12 cellular contexts compared by ENCODE assay signal in the genomic region with DNA sequence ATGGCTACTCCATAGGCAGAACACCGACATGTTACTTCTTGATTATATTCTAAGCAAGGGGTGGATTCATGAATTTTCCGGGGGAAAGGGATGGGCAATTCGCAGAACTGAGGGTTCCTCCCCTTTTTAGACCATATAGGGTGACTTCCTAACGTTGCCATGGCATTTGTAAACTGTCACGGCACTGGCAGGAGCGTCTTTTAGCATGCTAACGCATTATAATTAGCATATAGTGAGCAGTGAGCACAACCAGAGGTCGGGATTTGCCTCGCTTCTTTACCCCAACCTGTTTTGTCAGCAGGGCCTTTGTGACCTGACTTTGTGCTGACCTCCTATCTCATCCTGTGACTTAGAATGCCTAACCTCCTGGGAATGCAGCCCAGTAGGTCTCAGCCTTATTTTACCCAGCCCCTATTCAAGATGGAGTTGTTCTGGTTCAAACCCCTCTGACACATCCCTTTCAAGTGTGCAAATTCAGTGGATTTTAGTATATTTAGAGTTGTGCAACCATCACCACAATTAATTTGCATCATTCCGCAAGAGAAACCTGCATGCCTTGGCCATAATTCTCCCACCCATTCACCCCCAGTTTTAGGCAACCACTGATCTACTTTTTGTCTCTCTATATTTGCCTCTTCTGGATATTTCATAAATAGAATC. TPM values are rescaled to one million over a fixed set of nuclear protein-coding genes. Genes with fewer than 3 reads are reported as not detected.
A peak's percentile ranks its signal among the peaks of the same experiment; 100 is the strongest.
DNase-seq lines count a peak whose midpoint lies in the region; ATAC-seq and TF ChIP-seq lines count a peak whose summit lies in the region.
"Had no signal": no experiment of that assay in that cellular context is flagged by ENCODE, and none has a peak within 500 bp of the region (broad histone marks: within the 10 kb centered on the region; RNA-seq: fewer than 3 reads in every experiment).

No MANE protein-coding gene starts in this region.

- no peak overlapping the region for H4K8ac ChIP-seq in neuronal stem cell (ENCODE audit: low read depth, low read length)

- H4K91ac ChIP-seq in neuronal stem cell (ENCODE audit: low read depth, low read length, poor library complexity): no peak overlapping the region

- H3K4me3 Mint-ChIP-seq in WTC11 (peak overlapping the region; percentile 56), glutamatergic neuron (ENCODE audit: unreplicated experiment) (no peak overlapping the region)
- H3K4me3 Mint-ChIP-seq: B cell had no signal

- no peak overlapping the region for H2BK120ac ChIP-seq in neuronal stem cell (ENCODE audit: low read depth, low read length)

- H3K4me2 ChIP-seq in BLaER1 treated with 17β-estradiol and CSF1 and Interleukin-3, amounts not matched to agents 10 nM and 100 nM: peak overlapping the region in 10 of 11 experiments; percentile 0 to 65 (median 40); a peak in 17 of 22 replicates
- peak overlapping the region; percentile 35 for H3K4me2 ChIP-seq in neuronal stem cell (ENCODE audit: insufficient read depth, low read length, poor library complexity, severe bottlenecking)

- H3K27ac Mint-ChIP-seq in WTC11: peak overlapping the region; percentile 82
- H3K27ac Mint-ChIP-seq in glutamatergic neuron (ENCODE audit: unreplicated experiment): no peak overlapping the region
- H3K27ac Mint-ChIP-seq: B cell had no signal

- H3K9me3 ChIP-seq in BLaER1 treated with 17β-estradiol and CSF1 and Interleukin-3, amounts not matched to agents 10 nM and 100 nM (replicated peaks in 1 of 11): peaks cover 0 to 18% (median 7%) of the 10 kb centered on the region in 11 experiments; a peak in 14 of 22 replicates
- no peaks in the 10 kb centered on the region for H3K9me3 ChIP-seq in heart left ventricle
- peaks cover 0 to 8% of the 10 kb centered on the region in 2 donors for H3K9me3 ChIP-seq in neuronal stem cell (replicated peaks in 1 of 2; ENCODE audit: control insufficient read depth in 2 of 2, insufficient read depth in 1 of 2, low read depth in 1 of 2, low read length in 2 of 2)
- no peaks in the 10 kb centered on the region for H3K9me3 ChIP-seq in aorta (ENCODE audit: control insufficient read depth, low read length)

- H3K36me3 ChIP-seq in BLaER1 treated with 17β-estradiol and CSF1 and Interleukin-3, amounts not matched to agents 10 nM and 100 nM: peaks cover 11 to 32% (median 22%) of the 10 kb centered on the region in 11 experiments; a peak in 21 of 22 replicates
- H3K36me3 ChIP-seq in heart left ventricle: peaks cover 0 to 6% (median 0%) of the 10 kb centered on the region in 9 donors
- peaks cover 2 to 20% of the 10 kb centered on the region in 2 donors for H3K36me3 ChIP-seq in neuronal stem cell (replicated peaks in 1 of 2; ENCODE audit: control insufficient read depth in 2 of 2, insufficient read depth in 2 of 2, low read length in 2 of 2)
- H3K36me3 ChIP-seq in aorta (ENCODE audit: control insufficient read depth in 1 of 2, insufficient read depth in 2 of 2, low read length in 1 of 2): no peaks in the 10 kb centered on the region

- H3K27me3 ChIP-seq in BLaER1 treated with 17β-estradiol and CSF1 and Interleukin-3, amounts not matched to agents 10 nM and 100 nM: no peaks in the 10 kb centered on the region
- no peaks in the 10 kb centered on the region for H3K27me3 ChIP-seq in heart left ventricle
- H3K27me3 ChIP-seq in neuronal stem cell (ENCODE audit: control insufficient read depth in 3 of 3, insufficient read depth in 3 of 3, low read depth in 1 of 3, low read length in 3 of 3): no peaks in the 10 kb centered on the region
- no peaks in the 10 kb centered on the region for H3K27me3 ChIP-seq in aorta (ENCODE audit: control insufficient read depth in 1 of 2, insufficient read depth in 2 of 2, low read length in 1 of 2)

- no peak overlapping the region for H3K4me3 ChIP-seq in BLaER1 treated with 17β-estradiol and CSF1 and Interleukin-3, amounts not matched to agents 10 nM and 100 nM
- H3K4me3 ChIP-seq in heart left ventricle (peak overlapping the region in 8 of 12 donors; percentile 14 to 35 (median 25)), neuronal stem cell (ENCODE audit: low read length in 2 of 2) (peak overlapping the region in 1 of 2 donors; percentile 41), aorta (ENCODE audit: low read length in 2 of 2) (peak overlapping the region in 1 of 2 donors; percentile 8)

- H2BK5ac ChIP-seq in neuronal stem cell (ENCODE audit: low read length): no peak overlapping the region

- H3K9ac ChIP-seq in BLaER1 treated with 17β-estradiol and CSF1 and Interleukin-3, amounts not matched to agents 10 nM and 100 nM: no peak overlapping the region
- H3K9ac ChIP-seq in neuronal stem cell (ENCODE audit: low read depth, low read length, poor library complexity): no peak overlapping the region

- no peak overlapping the region for H2BK12ac ChIP-seq in neuronal stem cell (ENCODE audit: low read length)

- 19 to 37% (median 30%) methylated on average over 10 of the region's 10 CpGs for WGBS in heart left ventricle, 4 donors
- WGBS in neuronal stem cell (ENCODE audit: extremely low coverage in 2 of 2, insufficient read length in 2 of 2, insufficient replicate concordance in 1 of 2), 2 donors: no CpG with 5 or more reads among the region's 10 CpGs
- WGBS in aorta, 2 donors: 38 to 44% methylated on average over 10 of the region's 10 CpGs

- no peak overlapping the region for H3K27ac ChIP-seq in BLaER1 treated with 17β-estradiol and CSF1 and Interleukin-3, amounts not matched to agents 10 nM and 100 nM
- peak overlapping the region in 1 of 12 donors; percentile 78 for H3K27ac ChIP-seq in heart left ventricle
- peak overlapping the region; percentile 95 for H3K27ac ChIP-seq in neuronal stem cell (replicated peaks; ENCODE audit: low read length)
- no peak overlapping the region for H3K27ac ChIP-seq in aorta (ENCODE audit: low read depth in 1 of 2, low read length in 2 of 2)

- no peak overlapping the region for H2AK5ac ChIP-seq in neuronal stem cell (ENCODE audit: low read depth, low read length)

- no peak overlapping the region for H2BK15ac ChIP-seq in neuronal stem cell (ENCODE audit: low read length)

- H3K36me3 Mint-ChIP-seq in WTC11 (peaks cover 4% of the 10 kb centered on the region), glutamatergic neuron (ENCODE audit: unreplicated experiment) (no peaks in the 10 kb centered on the region)

- H3K23ac ChIP-seq in neuronal stem cell (ENCODE audit: low read depth, low read length, poor library complexity): no peak overlapping the region

- H4K20me1 ChIP-seq in BLaER1 treated with 17β-estradiol and CSF1 and Interleukin-3, amounts not matched to agents 10 nM and 100 nM: peaks cover 0 to 47% (median 0%) of the 10 kb centered on the region in 11 experiments; a peak in 7 of 22 replicates

- H3K18ac ChIP-seq in neuronal stem cell (ENCODE audit: low read length): no peak overlapping the region

- intact Hi-C loops in heart left ventricle (cut with DNase I): loop anchor here in 1 of 10 donors (10.0 kb wide), 1 partner anchor 514 kb away; no protein-coding TSS in a partner anchor
- intact Hi-C loops in aorta (cut with DNase I): no loop called here

- H2AFZ ChIP-seq in neuronal stem cell (ENCODE audit: low read length): peak overlapping the region; percentile 14

- H3K4me1 Mint-ChIP-seq in WTC11: peaks cover 34% of the 10 kb centered on the region
- peaks cover 6% of the 10 kb centered on the region for H3K4me1 Mint-ChIP-seq in glutamatergic neuron (ENCODE audit: low read depth, unreplicated experiment)

- POLR2A ChIA-PET in WTC11 (lab: Charles Lee): no interaction called here

- H3K14ac ChIP-seq in neuronal stem cell (ENCODE audit: low read length): no peak overlapping the region

- no peak for TF ChIP-seq POLR2A in heart left ventricle (IDR thresholded peaks at IDR 0.05)

- peaks cover 3% of the 10 kb centered on the region for H3K79me1 ChIP-seq in neuronal stem cell (ENCODE audit: low read depth, low read length)

- CTCF ChIA-PET in WTC11 (lab: Charles Lee): interaction anchor here (1.6 kb wide), 1 partner anchor 18 kb away, joined by 8 read pairs; no protein-coding TSS in a partner anchor

- TF ChIP-seq CTCF in WTC11 (IDR thresholded peaks at IDR 0.05) (no peak), heart left ventricle (IDR thresholded peaks at IDR 0.05) (no peak), glutamatergic neuron (IDR thresholded peaks at IDR 0.05; ENCODE audit: partially characterized antibody, unreplicated experiment) (no peak)

- DNase-seq in WTC11 (ENCODE audit: low spot score): peak; percentile 70
- DNase-seq in heart left ventricle: peak in 2 of 5 donors; percentile 8 to 21
- DNase-seq in neuronal stem cell (ENCODE audit: low spot score): peak; percentile 68
- no peak for DNase-seq in glutamatergic neuron
- DNase-seq in left lobe of liver (ENCODE audit: low spot score): no peak
- DNase-seq in aorta: no peak
- DNase-seq: activated gamma-delta T cell treated with Interleukin-2 at 50 U/mL for 16 hours, posterior cingulate gyrus had no signal

- H3K27me3 Mint-ChIP-seq in WTC11 (ENCODE audit: low read depth) (no peaks in the 10 kb centered on the region), glutamatergic neuron (ENCODE audit: unreplicated experiment) (peaks cover 2% of the 10 kb centered on the region)
- H3K27me3 Mint-ChIP-seq: B cell had no signal

- ATAC-seq in WTC11 (peak; percentile 99), heart left ventricle (peak; percentile 24 to 55 (median 50)), left lobe of liver (no peak), aorta (ENCODE audit: low FRiP score) (no peak), GM18502 (IDR thresholded peaks at IDR 0.05; ENCODE audit: poor library complexity, unreplicated experiment) (no peak)
- ATAC-seq: HCT116 had no signal

- no peaks in the 10 kb centered on the region for H3K9me3 Mint-ChIP-seq in WTC11
- no peaks in the 10 kb centered on the region for H3K9me3 Mint-ChIP-seq in glutamatergic neuron (ENCODE audit: unreplicated experiment)

- no peak overlapping the region for H3K4ac ChIP-seq in neuronal stem cell (ENCODE audit: low read length)

- H3K4me1 ChIP-seq in BLaER1 treated with 17β-estradiol and CSF1 and Interleukin-3, amounts not matched to agents 10 nM and 100 nM: peaks cover 7 to 37% (median 21%) of the 10 kb centered on the region in 10 experiments; a peak in 19 of 20 replicates
- H3K4me1 ChIP-seq in heart left ventricle: peaks cover 0 to 54% (median 34%) of the 10 kb centered on the region in 12 donors
- peaks cover 8 to 30% of the 10 kb centered on the region in 2 donors for H3K4me1 ChIP-seq in neuronal stem cell (ENCODE audit: control insufficient read depth in 2 of 2, insufficient read depth in 1 of 2, low read depth in 1 of 2, low read length in 2 of 2)
- H3K4me1 ChIP-seq in aorta (ENCODE audit: control insufficient read depth in 1 of 2, insufficient read depth in 2 of 2, low read length in 2 of 2): peaks cover 0 to 4% of the 10 kb centered on the region in 2 donors

TF ChIP-seq in WTC11, 78 proteins besides CTCF, POLR2A, EP300 and RAD21 (continues in another document):
- no peak for TF ChIP-seq KAT7 (CRISPR knock-in tag; IDR thresholded peaks at IDR 0.05; ENCODE audit: borderline replicate concordance)

RNA-seq across cellular contexts. Expression of a gene that starts 27.4 kb away (rescaled TPM):
- total RNA-seq in WTC11 (2021) (18.0 to 21.7 TPM (median 21.0 TPM) in 3 replicates), heart left ventricle (10 to 100 TPM in 8 of 9 donors, 1 to 10 TPM in 1; 9.9 to 19.9 (median 14.6) TPM), glutamatergic neuron (ENCODE audit: unreplicated experiment) (4.5 TPM), left lobe of liver (15.8 TPM), aorta (10 to 100 TPM; 24.9 to 26.8 TPM)
- polyA plus RNA-seq in heart left ventricle (1 to 10 TPM; 4.0 to 9.5 TPM), aorta (10 to 100 TPM in 1 of 2 donors, 1 to 10 TPM in 1; 7.4 to 10.4 TPM)
- polyA plus RNA-seq in neuronal stem cell (2013, experiment 1 of 2): 27.0 TPM
- 27.1 TPM for polyA plus RNA-seq in neuronal stem cell (2013, experiment 2 of 2)

Comparison
In these comparisons a context has a peak if more than half of its experiments do, and no peak if none do; other contexts are left out.
1. H3K4me3 ChIP-seq: peak in heart left ventricle (8 of 12); none in BLaER1 treated with 17β-estradiol and CSF1 and Interleukin-3, amounts not matched to agents 10 nM and 100 nM (0 of 10).
2. ATAC-seq: peak in WTC11 (single experiment) and heart left ventricle (4 of 4); none in left lobe of liver (single experiment), aorta (single experiment) and GM18502 (single experiment).
3. DNase-seq: peak in WTC11 (single experiment) and neuronal stem cell (single experiment); none in glutamatergic neuron (single experiment), left lobe of liver (single experiment) and aorta (0 of 2).